Comparison of ENCODE assay signal across 8 cellular contexts in genomic region chr1:236795035-236795756, GRCh38. TPM values are rescaled to one million over a fixed set of nuclear protein-coding genes. Genes with fewer than 3 reads are reported as not detected.
DNase-seq lines count a peak whose midpoint lies in the region; ATAC-seq and TF ChIP-seq lines count a peak whose summit lies in the region.

MTR (plus strand) TSS chr1:236795292; CDS start chr1:236795704, 412 bp downstream.

- H3K36me3 ChIP-seq in H7 (replicated peaks; ENCODE audit: control insufficient read depth, insufficient read depth, low read length), result no peaks in the 10 kb centered on the region

- no peak for TF ChIP-seq CTCF in fibroblast of pulmonary artery (IDR thresholded peaks at IDR 0.05; ENCODE audit: low read length, missing control alignments)

- H3K4me1 Mint-ChIP-seq in natural killer cell treated with Interleukin-12 subunit alpha and Interleukin-12 subunit beta and Interleukin-15 and Interleukin-18, amount 100 ng/mL, for 72 hours (ENCODE audit: low read depth in 2 of 2), result peaks cover 28% of the 10 kb centered on the region in 2 donors

- H3K4me3 ChIP-seq in H7 (ENCODE audit: insufficient read depth, low read depth, low read length) (peak within 1 kb of the TSS; percentile 98), fibroblast of pulmonary artery (replicated peaks; ENCODE audit: low read depth, low read length) (peak within 1 kb of the TSS; percentile 91)

- peaks cover 8 to 15% of the 10 kb centered on the region in 2 donors for H3K27me3 Mint-ChIP-seq in natural killer cell treated with Interleukin-12 subunit alpha and Interleukin-12 subunit beta and Interleukin-15 and Interleukin-18, amount 100 ng/mL, for 72 hours

- peaks cover 4% of the 10 kb centered on the region for H3K36me3 Mint-ChIP-seq in natural killer cell treated with Interleukin-12 subunit alpha and Interleukin-12 subunit beta and Interleukin-15 and Interleukin-18, amount 100 ng/mL, for 72 hours

- peak within 1 kb of the TSS; percentile 93 to 96 for H3K27ac Mint-ChIP-seq in natural killer cell treated with Interleukin-12 subunit alpha and Interleukin-12 subunit beta and Interleukin-15 and Interleukin-18, amount 100 ng/mL, for 72 hours

- H3K4me3 Mint-ChIP-seq in natural killer cell treated with Interleukin-12 subunit alpha and Interleukin-12 subunit beta and Interleukin-15 and Interleukin-18, amount 100 ng/mL, for 72 hours, result peak within 1 kb of the TSS; percentile 95

- peak; percentile 98 for ATAC-seq in natural killer cell treated with Interleukin-12 subunit alpha and Interleukin-12 subunit beta and Interleukin-15 and Interleukin-18, amount 100 ng/mL, for 72 hours
- ATAC-seq in stimulated activated naive CD8-positive, alpha-beta T cell treated with anti-CD3 and anti-CD28 coated beads, Interleukin-15, Interleukin-2, amounts not matched to agents 100 U/mL and 50 U/mL, for 24 hours, result peak; percentile 94

- H3K27me3 ChIP-seq in H7 (ENCODE audit: control insufficient read depth, insufficient read depth, low read length), result peaks cover 5% of the 10 kb centered on the region

- H3K9me3 Mint-ChIP-seq in natural killer cell treated with Interleukin-12 subunit alpha and Interleukin-12 subunit beta and Interleukin-15 and Interleukin-18, amount 100 ng/mL, for 72 hours, result no peaks in the 10 kb centered on the region

- DNase-seq in ELF-1 (ENCODE audit: low read depth, low spot score) (peak; percentile 98), H7 (peak; percentile 97), M059J (ENCODE audit: low read depth) (peak; percentile 98), SHP77 (lab: John Stamatoyannopoulos, UW) (peak; percentile 98 to 99), fibroblast of pulmonary artery (ENCODE audit: low read depth) (peak; percentile 98)
- peak; percentile 95 for DNase-seq in activated effector memory CD4-positive, alpha-beta T cell treated with Interleukin-2 at 50 U/mL for 16 hours
- DNase-seq in natural killer cell treated with Interleukin-12 subunit alpha and Interleukin-12 subunit beta and Interleukin-15 and Interleukin-18, amount 100 ng/mL, for 72 hours (ENCODE audit: low spot score), result peak; percentile 98
- peak; percentile 96 for DNase-seq in stimulated activated naive CD8-positive, alpha-beta T cell treated with anti-CD3 and anti-CD28 coated beads, Interleukin-15, Interleukin-2, amounts not matched to agents 100 U/mL and 50 U/mL, for 24 hours

RNA-seq across cellular contexts. Expression of gene MTR, which starts in this region (rescaled TPM):
- total RNA-seq in H7 (2014; rRNA removed; shearing (Covaris generic)), result 15.3 and 29.9 TPM in 2 replicates
- total RNA-seq in M059J (2014; rRNA removed; shearing (Covaris generic)), result 11.5 and 15.0 TPM in 2 replicates
- 10 to 100 TPM; 36.3 to 47.1 TPM for total RNA-seq in natural killer cell treated with Interleukin-12 subunit alpha and Interleukin-12 subunit beta and Interleukin-15 and Interleukin-18, amount 100 ng/mL, for 72 hours

Comparison
In these comparisons a context has a peak if more than half of its experiments do, and no peak if none do; other contexts are left out.
1. Peak in every context shown above with its lines: DNase-seq, ATAC-seq and H3K4me3 ChIP-seq.